Comparison of ENCODE assay signal across 23 cellular contexts in genomic region chr22:43890901-43891331, GRCh38. TPM values are rescaled to one million over a fixed set of nuclear protein-coding genes. Genes with fewer than 3 reads are reported as not detected.
DNase-seq lines count a peak whose midpoint lies in the region; ATAC-seq, FAIRE-seq and TF ChIP-seq lines count a peak whose summit lies in the region.
"Had no signal": no experiment of that assay in that cellular context is flagged by ENCODE, and none has a peak within 500 bp of the region (broad histone marks: within the 10 kb centered on the region; RNA-seq: fewer than 3 reads in every experiment).

No MANE protein-coding gene starts in this region.

- peaks cover 3% of the 10 kb centered on the region; the same call in 1 of the 2 replicates for H4K20me1 ChIP-seq in GM23338 (replicated peaks; ENCODE audit: insufficient read depth)

- WGBS in A549 (ENCODE audit: missing lambda C conversion rate) = no CpG with 5 or more reads among the region's 24 CpGs
- WGBS in stomach, 5 donors = 14 to 39% (median 17%) methylated on average over 4 to 24 of the region's 24 CpGs
- 9 to 12% methylated on average over 15 to 16 of the region's 24 CpGs for whole genome bisulfite sequencing in thyroid gland, 2 donors

- POLR2A ChIA-PET in A549 (lab: Yijun Ruan, JAX) = no interaction called here

- peak overlapping the region; percentile 82 for H3K4me3 Mint-ChIP-seq in GM23338
- H3K4me3 Mint-ChIP-seq in activated T-helper 2 cell treated with anti-CD3 and anti-CD28 coated beads, Interferon-gamma antibody, Interleukin-2, Interleukin-4, amounts not matched to agents 10 μg/mL and 5 μg/mL and 100 μg/mL, durations not matched to agents 14 hours and 24 hours and 36 hours (ENCODE audit: low read depth) = no peak overlapping the region
- H3K4me3 Mint-ChIP-seq: activated CD8-positive, alpha-beta T cell treated with anti-CD3 and anti-CD28 coated beads for 36 hours; activated T-helper 1 cell treated with anti-CD3 and anti-CD28 coated beads, Interleukin-12 subunit alpha, Interleukin-12 subunit beta, Interleukin-2, Interleukin-4 antibody, amounts not matched to agents 30 ng/mL and 10 ng/mL and 1 ng/mL, durations not matched to agents 14 hours and 24 hours and 36 hours had no signal

- CTCF ChIA-PET in A549 (lab: Yijun Ruan, JAX) = interaction anchor here (1.0 to 1.5 kb wide), 2 partner anchors 13 to 55 kb away, joined by 3 to 4 read pairs; no protein-coding TSS in a partner anchor

- FAIRE-seq in A549 (lab: Jason Lieb, UNC) = no peak

- ATAC-seq in A549 (no peak), GM23338 (peak; percentile 16)
- no peak for ATAC-seq in activated CD4-positive, CD25-positive, alpha-beta regulatory T cell treated with anti-CD3 and anti-CD28 coated beads, Interleukin-2, amount 50 U/mL, for 24 hours
- ATAC-seq: gastrocnemius medialis, mucosa of descending colon had no signal

- no peaks in the 10 kb centered on the region; the same call in 1 of the 2 replicates for H3K36me3 ChIP-seq in GM23338 (ENCODE audit: insufficient read depth)
- no peaks in the 10 kb centered on the region for H3K36me3 ChIP-seq in stomach
- H3K36me3 ChIP-seq in thyroid gland = no peaks in the 10 kb centered on the region
- H3K36me3 ChIP-seq: gastrocnemius medialis, uterus had no signal

- H3K4me3 ChIP-seq in A549 = no peak overlapping the region; the same call in 2 of the 3 replicates
- H3K4me3 ChIP-seq in GM23338 = peak overlapping the region; percentile 89
- H3K4me3 ChIP-seq in dorsolateral prefrontal cortex = peak overlapping the region in 57 of 59 donors; percentile 3 to 66 (median 49)
- H3K4me3 ChIP-seq in stomach = no peak overlapping the region
- H3K4me3 ChIP-seq in thyroid gland (replicated peaks in 1 of 3) = no peak overlapping the region
- H3K4me3 ChIP-seq: gastrocnemius medialis, mucosa of descending colon, PC-9, uterus had no signal

- no peak overlapping the region for H3K27ac Mint-ChIP-seq in GM23338
- no peak overlapping the region for H3K27ac Mint-ChIP-seq in activated T-helper 2 cell treated with anti-CD3 and anti-CD28 coated beads, Interferon-gamma antibody, Interleukin-2, Interleukin-4, amounts not matched to agents 10 μg/mL and 5 μg/mL and 100 μg/mL, durations not matched to agents 14 hours and 24 hours and 36 hours
- H3K27ac Mint-ChIP-seq: activated CD8-positive, alpha-beta T cell treated with anti-CD3 and anti-CD28 coated beads for 36 hours; activated T-helper 1 cell treated with anti-CD3 and anti-CD28 coated beads, Interleukin-12 subunit alpha, Interleukin-12 subunit beta, Interleukin-2, Interleukin-4 antibody, amounts not matched to agents 30 ng/mL and 10 ng/mL and 1 ng/mL, durations not matched to agents 14 hours and 24 hours and 36 hours had no signal

- H3K4me1 ChIP-seq in A549 (peaks cover 3% of the 10 kb centered on the region; the same call in 2 of the 3 replicates), GM23338 (ENCODE audit: insufficient read depth) (no peaks in the 10 kb centered on the region), stomach (peaks cover 9 to 16% (median 11%) of the 10 kb centered on the region in 4 donors), thyroid gland (no peaks in the 10 kb centered on the region)
- H3K4me1 ChIP-seq: Caco-2, gastrocnemius medialis, uterus had no signal

- H3K36me3 Mint-ChIP-seq in GM23338 (ENCODE audit: low read depth) = peaks cover 3% of the 10 kb centered on the region; the same call in 1 of the 3 replicates
- no peaks in the 10 kb centered on the region for H3K36me3 Mint-ChIP-seq in activated T-helper 2 cell treated with anti-CD3 and anti-CD28 coated beads, Interferon-gamma antibody, Interleukin-2, Interleukin-4, amounts not matched to agents 10 μg/mL and 5 μg/mL and 100 μg/mL, durations not matched to agents 14 hours and 24 hours and 36 hours (ENCODE audit: low read depth)

- TF ChIP-seq POLR2A in A549 (IDR thresholded peaks at IDR 0.05; ENCODE audit: low read length) (no peak), stomach (IDR thresholded peaks at IDR 0.05) (no peak), thyroid gland (IDR thresholded peaks at IDR 0.05) (no peak)

- no peak for TF ChIP-seq RAD21 in A549 (conservative IDR thresholded peaks at IDR 0.05 in 1 of 2, IDR thresholded peaks at IDR 0.05 in 1 of 2)

- peak overlapping the region; percentile 99 for H2AFZ ChIP-seq in GM23338
- H2AFZ ChIP-seq: PC-9 had no signal

- no peaks in the 10 kb centered on the region for H3K9me2 ChIP-seq in GM23338 (ENCODE audit: insufficient read depth)
- H3K9me2 ChIP-seq: SK-N-SH had no signal

- no peaks in the 10 kb centered on the region; the same call in 1 of the 2 replicates for H3F3A ChIP-seq in GM23338 (replicated peaks; ENCODE audit: low read depth)

- TF ChIP-seq CTCF in A549 (IDR thresholded peaks at IDR 0.05) = no peak
- TF ChIP-seq CTCF in GM23338 (conservative IDR thresholded peaks at IDR 0.05; ENCODE audit: low read depth in 2 of 2) = no peak
- TF ChIP-seq CTCF in dorsolateral prefrontal cortex (IDR thresholded peaks at IDR 0.05 in 54 of 56, conservative IDR thresholded peaks at IDR 0.05 in 2 of 56; ENCODE audit: low read depth in 1 of 56, partially characterized antibody in 56 of 56) = no peak
- TF ChIP-seq CTCF in stomach (IDR thresholded peaks at IDR 0.05) = no peak
- TF ChIP-seq CTCF in thyroid gland (IDR thresholded peaks at IDR 0.05) = no peak

- peaks cover 6% of the 10 kb centered on the region for H3K27me3 ChIP-seq in GM23338 (ENCODE audit: insufficient read depth)
- peaks cover 0 to 50% (median 29%) of the 10 kb centered on the region in 45 donors for H3K27me3 ChIP-seq in dorsolateral prefrontal cortex
- peaks cover 24 to 94% (median 64%) of the 10 kb centered on the region in 3 donors for H3K27me3 ChIP-seq in stomach
- H3K27me3 ChIP-seq in thyroid gland = peaks cover 12% of the 10 kb centered on the region

- H3K27ac ChIP-seq in A549 (no peak overlapping the region), GM23338 (ENCODE audit: low read depth) (no peak overlapping the region), dorsolateral prefrontal cortex (no peak overlapping the region), stomach (no peak overlapping the region), thyroid gland (no peak overlapping the region)
- H3K27ac ChIP-seq: gastrocnemius medialis, PC-9, uterus had no signal

- intact Hi-C loops in dorsolateral prefrontal cortex (cut with DNase I) (no loop called here), stomach (cut with DNase I; ENCODE audit: low total_unique reads) (no loop called here), thyroid gland (cut with DNase I) (no loop called here)
- intact Hi-C loops in activated T-helper 2 cell treated with anti-CD3 and anti-CD28 coated beads, Interferon-gamma antibody, Interleukin-2, Interleukin-4, amounts not matched to agents 10 μg/mL and 5 μg/mL and 100 μg/mL, durations not matched to agents 14 hours and 24 hours and 36 hours (cut with micrococcal nuclease) = no loop called here

- no peaks in the 10 kb centered on the region for H3K79me2 ChIP-seq in GM23338 (replicated peaks; ENCODE audit: insufficient read depth)

- H3K9me3 ChIP-seq in A549 = no peaks in the 10 kb centered on the region
- H3K9me3 ChIP-seq in stomach = no peaks in the 10 kb centered on the region
- H3K9me3 ChIP-seq in thyroid gland = no peaks in the 10 kb centered on the region
- H3K9me3 ChIP-seq: Caco-2, gastrocnemius medialis, mucosa of descending colon, SK-N-SH, uterus had no signal

- DNase-seq in A549 (ENCODE audit: low read depth in 1 of 2, low spot score in 1 of 2) (no peak), GM23338 (ENCODE audit: low spot score) (peak; percentile 61), dorsolateral prefrontal cortex (peak in 2 of 10 donors; percentile 15 to 25), myocyte (ENCODE audit: low read depth) (peak; percentile 24), stomach (no peak), thyroid gland (no peak)
- no peak for DNase-seq in activated T-helper 2 cell treated with anti-CD3 and anti-CD28 coated beads, Interferon-gamma antibody, Interleukin-2, Interleukin-4, amounts not matched to agents 10 μg/mL and 5 μg/mL and 100 μg/mL, durations not matched to agents 14 hours and 24 hours and 36 hours (ENCODE audit: low spot score)
- DNase-seq: cerebellar nuclear complex; gastrocnemius medialis; Kasumi-1; kidney glomerular epithelial cell; mucosa of descending colon; NCI-H1436 treated with DMSO at 0.1 percent for 48 hours; NCI-H446 treated with DMSO at 0.1 percent for 48 hours; PC-9; stimulated activated naive CD4-positive, alpha-beta T cell; uterus had no signal

- no peaks in the 10 kb centered on the region for H3K9me3 Mint-ChIP-seq in GM23338
- no peaks in the 10 kb centered on the region for H3K9me3 Mint-ChIP-seq in activated T-helper 2 cell treated with anti-CD3 and anti-CD28 coated beads, Interferon-gamma antibody, Interleukin-2, Interleukin-4, amounts not matched to agents 10 μg/mL and 5 μg/mL and 100 μg/mL, durations not matched to agents 14 hours and 24 hours and 36 hours
- H3K9me3 Mint-ChIP-seq: activated CD8-positive, alpha-beta T cell treated with anti-CD3 and anti-CD28 coated beads for 36 hours; activated T-helper 1 cell treated with anti-CD3 and anti-CD28 coated beads, Interleukin-12 subunit alpha, Interleukin-12 subunit beta, Interleukin-2, Interleukin-4 antibody, amounts not matched to agents 30 ng/mL and 10 ng/mL and 1 ng/mL, durations not matched to agents 14 hours and 24 hours and 36 hours had no signal

- H3K4me2 ChIP-seq in A549 (peak overlapping the region; percentile 51; the same call in 1 of the 3 replicates), GM23338 (peak overlapping the region; percentile 92)
- H3K4me2 ChIP-seq: PC-9, SK-N-SH had no signal

- TF ChIP-seq EP300 in A549 (IDR thresholded peaks at IDR 0.05) = no peak
- TF ChIP-seq EP300 in stomach (IDR thresholded peaks at IDR 0.05) = no peak

- H3K4me1 Mint-ChIP-seq in GM23338 = peaks cover 6% of the 10 kb centered on the region; the same call in 2 of the 3 replicates
- no peaks in the 10 kb centered on the region for H3K4me1 Mint-ChIP-seq in activated T-helper 2 cell treated with anti-CD3 and anti-CD28 coated beads, Interferon-gamma antibody, Interleukin-2, Interleukin-4, amounts not matched to agents 10 μg/mL and 5 μg/mL and 100 μg/mL, durations not matched to agents 14 hours and 24 hours and 36 hours (ENCODE audit: low read depth)

- H3K27me3 Mint-ChIP-seq in GM23338 (ENCODE audit: insufficient read depth, low read depth, poor library complexity) = peaks cover 14% of the 10 kb centered on the region
- peaks cover 28% of the 10 kb centered on the region for H3K27me3 Mint-ChIP-seq in activated T-helper 2 cell treated with anti-CD3 and anti-CD28 coated beads, Interferon-gamma antibody, Interleukin-2, Interleukin-4, amounts not matched to agents 10 μg/mL and 5 μg/mL and 100 μg/mL, durations not matched to agents 14 hours and 24 hours and 36 hours (ENCODE audit: low read depth)

RNA-seq across cellular contexts. Expression of gene PNPLA5, which starts 0.9 kb away (rescaled TPM):
- not detected in 2 replicates for polyA plus RNA-seq in A549 (2011; rRNA removed)
- polyA plus RNA-seq in A549 (2012; cell fraction: cytosol; rRNA removed) = not detected in 2 replicates
- polyA plus RNA-seq in A549 (2012; cell fraction: nucleus; rRNA removed) = not detected in 2 replicates
- polyA plus RNA-seq in A549 (2017; fragmentation: RNase III; extraction: RNeasy Plus Mini Kit Qiagen cat#74134 plus additional on column Dnase treatment) = not detected in 3 replicates
- polyA minus RNA-seq in A549 (2011; rRNA and poly(A)+ RNA removed) = not detected in 2 replicates
- 5.9 and 6.8 TPM in 2 replicates for total RNA-seq in GM23338 (2014; rRNA removed; shearing (Covaris generic))
- polyA plus RNA-seq in GM23338 (2016; fragmentation: Nextera tagmentation; extraction: Ambion mirVana) = 2.0 and 2.3 TPM in 2 replicates
- 1 to 10 TPM in 118 of 120 experiments, under 1 TPM in 2; 0.49 to 7.8 (median 3.0) TPM for total RNA-seq in dorsolateral prefrontal cortex
- total RNA-seq in myocyte = not detected in 2 replicates
- polyA plus RNA-seq in myocyte (2012) = 0.13 TPM
- not detected for total RNA-seq in stomach
- polyA plus RNA-seq in stomach = not detected
- not detected for total RNA-seq in thyroid gland
- not detected in 2 replicates for total RNA-seq in activated T-helper 2 cell treated with anti-CD3 and anti-CD28 coated beads, Interferon-gamma antibody, Interleukin-2, Interleukin-4, amounts not matched to agents 10 μg/mL and 5 μg/mL and 100 μg/mL, durations not matched to agents 14 hours and 24 hours and 36 hours
- total RNA-seq: activated CD8-positive, alpha-beta T cell treated with anti-CD3 and anti-CD28 coated beads for 36 hours; activated T-helper 1 cell treated with anti-CD3 and anti-CD28 coated beads, Interleukin-12 subunit alpha, Interleukin-12 subunit beta, Interleukin-2, Interleukin-4 antibody, amounts not matched to agents 30 ng/mL and 10 ng/mL and 1 ng/mL, durations not matched to agents 14 hours and 24 hours and 36 hours; Caco-2; gastrocnemius medialis; mucosa of descending colon; osteocyte; PC-9; uterus had no signal
- polyA plus RNA-seq: SK-N-SH had no signal

RNA-seq across cellular contexts. Expression of gene SULT4A1, which starts 28.6 kb away (rescaled TPM):
- polyA plus RNA-seq in A549 (2011; rRNA removed) = not detected in 2 replicates
- polyA plus RNA-seq in A549 (2012; cell fraction: cytosol; rRNA removed) = not detected in 2 replicates
- polyA plus RNA-seq in A549 (2012; cell fraction: nucleus; rRNA removed) = not detected in 2 replicates
- not detected in 3 replicates for polyA plus RNA-seq in A549 (2017; fragmentation: RNase III; extraction: RNeasy Plus Mini Kit Qiagen cat#74134 plus additional on column Dnase treatment)
- not detected in 2 replicates for polyA minus RNA-seq in A549 (2011; rRNA and poly(A)+ RNA removed)
- total RNA-seq in GM23338 (2014; rRNA removed; shearing (Covaris generic)) = 5.2 and 7.8 TPM in 2 replicates
- 4.3 and 4.7 TPM in 2 replicates for polyA plus RNA-seq in GM23338 (2016; fragmentation: Nextera tagmentation; extraction: Ambion mirVana)
- total RNA-seq in dorsolateral prefrontal cortex = 100 to 1,000 TPM in 109 of 120 experiments, 10 to 100 TPM in 11; 42.4 to 278 (median 186) TPM
- total RNA-seq in myocyte = 0.36 TPM in 1 of 2 replicates, not detected in the other
- 0.20 TPM for polyA plus RNA-seq in myocyte (2012)
- total RNA-seq in stomach = 1 to 10 TPM in 2 of 5 donors, not detected in 3; 1.0 to 2.2 TPM
- under 1 TPM in 2 of 3 donors, not detected in 1; 0.12 to 0.53 TPM for polyA plus RNA-seq in stomach
- total RNA-seq in thyroid gland = not detected
- not detected in 2 replicates for total RNA-seq in activated T-helper 2 cell treated with anti-CD3 and anti-CD28 coated beads, Interferon-gamma antibody, Interleukin-2, Interleukin-4, amounts not matched to agents 10 μg/mL and 5 μg/mL and 100 μg/mL, durations not matched to agents 14 hours and 24 hours and 36 hours
- total RNA-seq: activated CD8-positive, alpha-beta T cell treated with anti-CD3 and anti-CD28 coated beads for 36 hours; activated T-helper 1 cell treated with anti-CD3 and anti-CD28 coated beads, Interleukin-12 subunit alpha, Interleukin-12 subunit beta, Interleukin-2, Interleukin-4 antibody, amounts not matched to agents 30 ng/mL and 10 ng/mL and 1 ng/mL, durations not matched to agents 14 hours and 24 hours and 36 hours; Caco-2; gastrocnemius medialis; osteocyte had no signal

RNA-seq across cellular contexts. Expression of gene PNPLA3, which starts 32.7 kb away (rescaled TPM):
- 1.3 TPM in 2 replicates for polyA plus RNA-seq in A549 (2011; rRNA removed)
- 0.99 and 1.2 TPM in 2 replicates for polyA plus RNA-seq in A549 (2012; cell fraction: cytosol; rRNA removed)
- polyA plus RNA-seq in A549 (2012; cell fraction: nucleus; rRNA removed) = 2.2 and 2.3 TPM in 2 replicates
- polyA plus RNA-seq in A549 (2017; fragmentation: RNase III; extraction: RNeasy Plus Mini Kit Qiagen cat#74134 plus additional on column Dnase treatment) = 1.00 to 1.8 TPM (median 1.3 TPM) in 3 replicates
- 1.2 and 1.6 TPM in 2 replicates for polyA minus RNA-seq in A549 (2011; rRNA and poly(A)+ RNA removed)
- total RNA-seq in GM23338 (2014; rRNA removed; shearing (Covaris generic)) = 17.3 and 23.4 TPM in 2 replicates
- 16.2 and 17.7 TPM in 2 replicates for polyA plus RNA-seq in GM23338 (2016; fragmentation: Nextera tagmentation; extraction: Ambion mirVana)
- total RNA-seq in dorsolateral prefrontal cortex = 1 to 10 TPM in 119 of 120 experiments, under 1 TPM in 1; 0.88 to 7.9 (median 3.0) TPM
- 25.0 and 34.5 TPM in 2 replicates for total RNA-seq in myocyte
- polyA plus RNA-seq in myocyte (2012) = 28.4 TPM
- total RNA-seq in stomach = under 1 TPM in 2 of 5 donors, not detected in 3; 0.58 to 0.73 TPM
- under 1 TPM in 2 of 3 donors, not detected in 1; 0.12 to 0.35 TPM for polyA plus RNA-seq in stomach
- total RNA-seq in thyroid gland = under 1 TPM in 2 of 4 donors, not detected in 2; 0.11 to 0.13 TPM
- total RNA-seq in activated T-helper 2 cell treated with anti-CD3 and anti-CD28 coated beads, Interferon-gamma antibody, Interleukin-2, Interleukin-4, amounts not matched to agents 10 μg/mL and 5 μg/mL and 100 μg/mL, durations not matched to agents 14 hours and 24 hours and 36 hours = 1.3 and 1.7 TPM in 2 replicates

Comparison
In these comparisons a context has a peak if more than half of its experiments do, and no peak if none do; other contexts are left out.
1. DNase-seq: peak in GM23338 (single experiment) and myocyte (single experiment); none in A549 (0 of 2), stomach (single experiment), thyroid gland (0 of 2) and activated T-helper 2 cell treated with anti-CD3 and anti-CD28 coated beads, Interferon-gamma antibody, Interleukin-2, Interleukin-4, amounts not matched to agents 10 μg/mL and 5 μg/mL and 100 μg/mL, durations not matched to agents 14 hours and 24 hours and 36 hours (single experiment).
2. H3K4me3 ChIP-seq: peak in GM23338 (single experiment) and dorsolateral prefrontal cortex (57 of 59); none in A549 (single experiment), stomach (0 of 4) and thyroid gland (0 of 3).